9 cellular contexts compared by ENCODE assay signal in genomic region chr4:152094851-152095700, GRCh38.
DNase-seq lines count a peak whose midpoint lies in the region; TF ChIP-seq lines count a peak whose summit lies in the region.
"Had no signal": no experiment of that assay in that cellular context is flagged by ENCODE, and none has a peak within 500 bp of the region (broad histone marks: within the 10 kb centered on the region; RNA-seq: fewer than 3 reads in every experiment).

No MANE protein-coding gene starts in this region.

- H3K27ac Mint-ChIP-seq in T-helper 2 cell treated with Interferon-gamma antibody and Interleukin-4, amounts not matched to agents 5 μg/mL and 100 μg/mL, for 36 hours = no peak overlapping the region

- no peaks in the 10 kb centered on the region for H3K4me1 ChIP-seq in vagina

- peaks cover 10% of the 10 kb centered on the region for H3K36me3 Mint-ChIP-seq in T-helper 2 cell treated with Interferon-gamma antibody and Interleukin-4, amounts not matched to agents 5 μg/mL and 100 μg/mL, for 36 hours (ENCODE audit: low read depth)

- no peaks in the 10 kb centered on the region for H3K27me3 ChIP-seq in vagina

- H3K36me3 ChIP-seq in vagina = no peaks in the 10 kb centered on the region

- peaks cover 2% of the 10 kb centered on the region for H3K9me3 Mint-ChIP-seq in T-helper 2 cell treated with Interferon-gamma antibody and Interleukin-4, amounts not matched to agents 5 μg/mL and 100 μg/mL, for 36 hours

- TF ChIP-seq CTCF in choroid plexus epithelial cell (conservative IDR thresholded peaks at IDR 0.05; ENCODE audit: low read depth, low read length) (no peak), vagina (IDR thresholded peaks at IDR 0.05) (no peak)

- H3K4me1 Mint-ChIP-seq in T-helper 2 cell treated with Interferon-gamma antibody and Interleukin-4, amounts not matched to agents 5 μg/mL and 100 μg/mL, for 36 hours (ENCODE audit: low read depth) = peaks cover 45% of the 10 kb centered on the region

- H3K4me3 ChIP-seq in choroid plexus epithelial cell (ENCODE audit: low read depth, low read length) (no peak overlapping the region), vagina (no peak overlapping the region)

- intact Hi-C loops in vagina (cut with DNase I) = no loop called here

- no peak overlapping the region for H3K27ac ChIP-seq in vagina
- H3K27ac ChIP-seq: HL-60 had no signal

- no peaks in the 10 kb centered on the region for H3K9me3 ChIP-seq in vagina

- no peak overlapping the region for H3K4me3 Mint-ChIP-seq in T-helper 2 cell treated with Interferon-gamma antibody and Interleukin-4, amounts not matched to agents 5 μg/mL and 100 μg/mL, for 36 hours

- TF ChIP-seq POLR2A in vagina (IDR thresholded peaks at IDR 0.05) = no peak

- DNase-seq in A172 (ENCODE audit: low spot score) (peak; percentile 44), DMS53 treated with DMSO at 0.1 percent for 48 hours (lab: John Stamatoyannopoulos, UW; ENCODE audit: unreplicated experiment) (peak; percentile 29), NCI-H69 (lab: John Stamatoyannopoulos, UW) (peak; percentile 80), choroid plexus epithelial cell (ENCODE audit: low read depth) (peak; percentile 33), dedifferentiated amniotic fluid mesenchymal stem cell (ENCODE audit: extremely low spot score) (no peak), vagina (ENCODE audit: extremely low spot score in 2 of 2) (no peak)
- no peak for DNase-seq in effector CD4-positive, alpha-beta T cell
- no peak for DNase-seq in T-helper 2 cell treated with Interferon-gamma antibody and Interleukin-4, amounts not matched to agents 5 μg/mL and 100 μg/mL, for 36 hours (ENCODE audit: low spot score)

- H3K27me3 Mint-ChIP-seq in T-helper 2 cell treated with Interferon-gamma antibody and Interleukin-4, amounts not matched to agents 5 μg/mL and 100 μg/mL, for 36 hours (ENCODE audit: low read depth) = no peaks in the 10 kb centered on the region

Comparison
In these comparisons a context has a peak if more than half of its experiments do, and no peak if none do; other contexts are left out.
1. DNase-seq: peak in A172 (single experiment), DMS53 treated with DMSO at 0.1 percent for 48 hours (single experiment), NCI-H69 (single experiment) and choroid plexus epithelial cell (single experiment); none in effector CD4-positive, alpha-beta T cell (single experiment), T-helper 2 cell treated with Interferon-gamma antibody and Interleukin-4, amounts not matched to agents 5 μg/mL and 100 μg/mL, for 36 hours (single experiment), dedifferentiated amniotic fluid mesenchymal stem cell (single experiment) and vagina (0 of 2).